In the genomic region with DNA sequence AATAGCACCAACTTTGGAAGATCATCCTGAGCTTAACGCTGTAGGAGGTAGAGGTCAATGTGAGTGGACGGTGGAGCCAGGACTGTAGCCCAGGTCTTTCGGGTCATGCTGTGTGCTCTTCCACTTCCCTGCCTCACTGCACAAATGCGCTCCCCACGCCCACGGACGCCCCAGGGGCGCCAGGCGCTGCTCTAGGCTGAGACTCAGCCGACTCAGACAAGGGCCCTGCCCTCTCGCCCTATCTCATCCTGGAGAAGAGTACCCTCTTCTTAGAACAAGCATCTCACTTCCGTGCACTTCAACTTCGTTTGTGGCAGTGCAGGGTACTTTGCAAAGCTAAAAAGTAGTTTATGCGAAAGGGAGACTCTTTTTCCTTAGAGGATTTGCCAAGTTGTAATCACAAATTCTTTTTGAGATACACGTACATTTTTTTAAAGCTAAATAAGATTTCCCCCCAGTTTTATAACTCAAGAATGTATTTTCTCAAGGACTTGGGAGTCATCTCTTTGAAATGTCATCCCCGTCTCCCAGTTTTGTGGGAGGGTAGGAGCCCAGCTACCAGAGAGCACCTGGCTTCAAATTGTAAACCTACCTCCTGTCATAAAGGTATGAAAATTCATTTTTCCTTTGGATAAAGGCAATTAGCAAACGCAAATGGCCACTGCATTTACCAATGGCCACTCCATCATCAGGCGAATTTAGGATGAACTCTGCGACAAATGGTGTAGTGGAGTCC, we compare ENCODE assay signal across 1 cellular context.
TF ChIP-seq lines count a peak whose summit lies in the region.

No MANE protein-coding gene starts in this region.

TF ChIP-seq in GM12878, 131 proteins besides CTCF, POLR2A, EP300 and RAD21:
- TF ChIP-seq SIX5 (IDR thresholded peaks at IDR 0.05; ENCODE audit: low read depth, low read length, severe bottlenecking): no peak
- TF ChIP-seq YBX1 (IDR thresholded peaks at IDR 0.05): no peak
- no peak for TF ChIP-seq MEF2A (IDR thresholded peaks at IDR 0.05; ENCODE audit: insufficient read depth, low read depth, low read length)
- no peak for TF ChIP-seq CHD4 (IDR thresholded peaks at IDR 0.05)
- TF ChIP-seq, protein P1, sequence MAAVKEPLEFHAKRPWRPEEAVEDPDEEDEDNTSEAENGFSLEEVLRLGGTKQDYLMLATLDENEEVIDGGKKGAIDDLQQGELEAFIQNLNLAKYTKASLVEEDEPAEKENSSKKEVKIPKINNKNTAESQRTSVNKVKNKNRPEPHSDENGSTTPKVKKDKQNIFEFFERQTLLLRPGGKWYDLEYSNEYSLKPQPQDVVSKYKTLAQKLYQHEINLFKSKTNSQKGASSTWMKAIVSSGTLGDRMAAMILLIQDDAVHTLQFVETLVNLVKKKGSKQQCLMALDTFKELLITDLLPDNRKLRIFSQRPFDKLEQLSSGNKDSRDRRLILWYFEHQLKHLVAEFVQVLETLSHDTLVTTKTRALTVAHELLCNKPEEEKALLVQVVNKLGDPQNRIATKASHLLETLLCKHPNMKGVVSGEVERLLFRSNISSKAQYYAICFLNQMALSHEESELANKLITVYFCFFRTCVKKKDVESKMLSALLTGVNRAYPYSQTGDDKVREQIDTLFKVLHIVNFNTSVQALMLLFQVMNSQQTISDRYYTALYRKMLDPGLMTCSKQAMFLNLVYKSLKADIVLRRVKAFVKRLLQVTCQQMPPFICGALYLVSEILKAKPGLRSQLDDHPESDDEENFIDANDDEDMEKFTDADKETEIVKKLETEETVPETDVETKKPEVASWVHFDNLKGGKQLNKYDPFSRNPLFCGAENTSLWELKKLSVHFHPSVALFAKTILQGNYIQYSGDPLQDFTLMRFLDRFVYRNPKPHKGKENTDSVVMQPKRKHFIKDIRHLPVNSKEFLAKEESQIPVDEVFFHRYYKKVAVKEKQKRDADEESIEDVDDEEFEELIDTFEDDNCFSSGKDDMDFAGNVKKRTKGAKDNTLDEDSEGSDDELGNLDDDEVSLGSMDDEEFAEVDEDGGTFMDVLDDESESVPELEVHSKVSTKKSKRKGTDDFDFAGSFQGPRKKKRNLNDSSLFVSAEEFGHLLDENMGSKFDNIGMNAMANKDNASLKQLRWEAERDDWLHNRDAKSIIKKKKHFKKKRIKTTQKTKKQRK (IDR thresholded peaks at IDR 0.05; ENCODE audit: low read depth, low read length): no peak
- TF ChIP-seq, protein P2, sequence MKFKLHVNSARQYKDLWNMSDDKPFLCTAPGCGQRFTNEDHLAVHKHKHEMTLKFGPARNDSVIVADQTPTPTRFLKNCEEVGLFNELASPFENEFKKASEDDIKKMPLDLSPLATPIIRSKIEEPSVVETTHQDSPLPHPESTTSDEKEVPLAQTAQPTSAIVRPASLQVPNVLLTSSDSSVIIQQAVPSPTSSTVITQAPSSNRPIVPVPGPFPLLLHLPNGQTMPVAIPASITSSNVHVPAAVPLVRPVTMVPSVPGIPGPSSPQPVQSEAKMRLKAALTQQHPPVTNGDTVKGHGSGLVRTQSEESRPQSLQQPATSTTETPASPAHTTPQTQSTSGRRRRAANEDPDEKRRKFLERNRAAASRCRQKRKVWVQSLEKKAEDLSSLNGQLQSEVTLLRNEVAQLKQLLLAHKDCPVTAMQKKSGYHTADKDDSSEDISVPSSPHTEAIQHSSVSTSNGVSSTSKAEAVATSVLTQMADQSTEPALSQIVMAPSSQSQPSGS (IDR thresholded peaks at IDR 0.05; ENCODE audit: low read length): no peak
- no peak for TF ChIP-seq NR2C1 (IDR thresholded peaks at IDR 0.05)
- no peak for TF ChIP-seq TAF1 (IDR thresholded peaks at IDR 0.05; ENCODE audit: borderline replicate concordance, low read depth, low read length)
- TF ChIP-seq ZNF384 (IDR thresholded peaks at IDR 0.05; ENCODE audit: borderline replicate concordance, low read depth, low read length): no peak
- TF ChIP-seq, protein P3, sequence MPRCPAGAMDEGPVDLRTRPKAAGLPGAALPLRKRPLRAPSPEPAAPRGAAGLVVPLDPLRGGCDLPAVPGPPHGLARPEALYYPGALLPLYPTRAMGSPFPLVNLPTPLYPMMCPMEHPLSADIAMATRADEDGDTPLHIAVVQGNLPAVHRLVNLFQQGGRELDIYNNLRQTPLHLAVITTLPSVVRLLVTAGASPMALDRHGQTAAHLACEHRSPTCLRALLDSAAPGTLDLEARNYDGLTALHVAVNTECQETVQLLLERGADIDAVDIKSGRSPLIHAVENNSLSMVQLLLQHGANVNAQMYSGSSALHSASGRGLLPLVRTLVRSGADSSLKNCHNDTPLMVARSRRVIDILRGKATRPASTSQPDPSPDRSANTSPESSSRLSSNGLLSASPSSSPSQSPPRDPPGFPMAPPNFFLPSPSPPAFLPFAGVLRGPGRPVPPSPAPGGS (IDR thresholded peaks at IDR 0.05; ENCODE audit: borderline replicate concordance, insufficient read depth, low read depth, low read length, poor library complexity, severe bottlenecking): no peak
- TF ChIP-seq NFXL1 (IDR thresholded peaks at IDR 0.05; ENCODE audit: borderline replicate concordance): no peak
- TF ChIP-seq SREBF2 (IDR thresholded peaks at IDR 0.05; ENCODE audit: low read length): no peak
- TF ChIP-seq, protein P4, sequence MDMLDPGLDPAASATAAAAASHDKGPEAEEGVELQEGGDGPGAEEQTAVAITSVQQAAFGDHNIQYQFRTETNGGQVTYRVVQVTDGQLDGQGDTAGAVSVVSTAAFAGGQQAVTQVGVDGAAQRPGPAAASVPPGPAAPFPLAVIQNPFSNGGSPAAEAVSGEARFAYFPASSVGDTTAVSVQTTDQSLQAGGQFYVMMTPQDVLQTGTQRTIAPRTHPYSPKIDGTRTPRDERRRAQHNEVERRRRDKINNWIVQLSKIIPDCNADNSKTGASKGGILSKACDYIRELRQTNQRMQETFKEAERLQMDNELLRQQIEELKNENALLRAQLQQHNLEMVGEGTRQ (IDR thresholded peaks at IDR 0.05; ENCODE audit: borderline replicate concordance, low read depth, low read length): no peak
- no peak for TF ChIP-seq NBN (IDR thresholded peaks at IDR 0.05)
- TF ChIP-seq HDAC2 (IDR thresholded peaks at IDR 0.05): no peak
